Comparison of ENCODE assay signal across 1 cellular context in the genomic region with DNA sequence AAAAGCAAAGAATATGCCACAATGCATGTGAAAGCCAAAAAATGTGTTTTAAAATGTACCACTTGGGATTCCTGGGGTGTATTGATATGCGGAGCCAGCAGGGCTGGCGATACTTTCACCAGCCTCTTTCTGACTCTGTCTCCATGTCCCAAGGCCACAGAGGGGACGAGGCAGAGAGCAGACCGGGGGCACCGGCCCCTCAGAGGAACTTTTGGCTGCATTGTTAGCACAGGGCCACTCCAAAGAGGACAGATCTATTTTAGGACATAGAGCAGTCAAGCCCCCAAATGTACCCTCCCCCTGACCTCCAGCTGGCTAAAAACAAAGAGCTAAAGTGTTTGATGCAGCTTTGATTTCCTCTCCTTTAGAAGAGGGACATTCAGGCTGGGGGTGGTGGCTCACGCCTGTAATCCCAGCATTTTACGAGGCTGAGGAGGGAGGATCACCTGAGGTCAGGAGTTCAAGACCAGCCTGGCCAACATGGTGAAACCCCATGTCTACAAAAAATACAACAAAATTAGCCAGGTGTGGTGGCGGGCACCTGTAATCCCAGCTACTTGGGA.
TF ChIP-seq lines count a peak whose summit lies in the region.

No MANE protein-coding gene starts in this region.

TF ChIP-seq in WTC11, 78 proteins besides CTCF, POLR2A, EP300 and RAD21:
- TF ChIP-seq, protein P1, sequence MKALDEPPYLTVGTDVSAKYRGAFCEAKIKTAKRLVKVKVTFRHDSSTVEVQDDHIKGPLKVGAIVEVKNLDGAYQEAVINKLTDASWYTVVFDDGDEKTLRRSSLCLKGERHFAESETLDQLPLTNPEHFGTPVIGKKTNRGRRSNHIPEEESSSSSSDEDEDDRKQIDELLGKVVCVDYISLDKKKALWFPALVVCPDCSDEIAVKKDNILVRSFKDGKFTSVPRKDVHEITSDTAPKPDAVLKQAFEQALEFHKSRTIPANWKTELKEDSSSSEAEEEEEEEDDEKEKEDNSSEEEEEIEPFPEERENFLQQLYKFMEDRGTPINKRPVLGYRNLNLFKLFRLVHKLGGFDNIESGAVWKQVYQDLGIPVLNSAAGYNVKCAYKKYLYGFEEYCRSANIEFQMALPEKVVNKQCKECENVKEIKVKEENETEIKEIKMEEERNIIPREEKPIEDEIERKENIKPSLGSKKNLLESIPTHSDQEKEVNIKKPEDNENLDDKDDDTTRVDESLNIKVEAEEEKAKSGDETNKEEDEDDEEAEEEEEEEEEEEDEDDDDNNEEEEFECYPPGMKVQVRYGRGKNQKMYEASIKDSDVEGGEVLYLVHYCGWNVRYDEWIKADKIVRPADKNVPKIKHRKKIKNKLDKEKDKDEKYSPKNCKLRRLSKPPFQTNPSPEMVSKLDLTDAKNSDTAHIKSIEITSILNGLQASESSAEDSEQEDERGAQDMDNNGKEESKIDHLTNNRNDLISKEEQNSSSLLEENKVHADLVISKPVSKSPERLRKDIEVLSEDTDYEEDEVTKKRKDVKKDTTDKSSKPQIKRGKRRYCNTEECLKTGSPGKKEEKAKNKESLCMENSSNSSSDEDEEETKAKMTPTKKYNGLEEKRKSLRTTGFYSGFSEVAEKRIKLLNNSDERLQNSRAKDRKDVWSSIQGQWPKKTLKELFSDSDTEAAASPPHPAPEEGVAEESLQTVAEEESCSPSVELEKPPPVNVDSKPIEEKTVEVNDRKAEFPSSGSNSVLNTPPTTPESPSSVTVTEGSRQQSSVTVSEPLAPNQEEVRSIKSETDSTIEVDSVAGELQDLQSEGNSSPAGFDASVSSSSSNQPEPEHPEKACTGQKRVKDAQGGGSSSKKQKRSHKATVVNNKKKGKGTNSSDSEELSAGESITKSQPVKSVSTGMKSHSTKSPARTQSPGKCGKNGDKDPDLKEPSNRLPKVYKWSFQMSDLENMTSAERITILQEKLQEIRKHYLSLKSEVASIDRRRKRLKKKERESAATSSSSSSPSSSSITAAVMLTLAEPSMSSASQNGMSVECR (CRISPR knock-in tag; IDR thresholded peaks at IDR 0.05; ENCODE audit: borderline replicate concordance), result 0 out of 2 replicates have a peak, but pooled peaks have one; percentile 32
- no peak for TF ChIP-seq SOX15 (CRISPR knock-in tag; IDR thresholded peaks at IDR 0.05)
